In the genomic region with DNA sequence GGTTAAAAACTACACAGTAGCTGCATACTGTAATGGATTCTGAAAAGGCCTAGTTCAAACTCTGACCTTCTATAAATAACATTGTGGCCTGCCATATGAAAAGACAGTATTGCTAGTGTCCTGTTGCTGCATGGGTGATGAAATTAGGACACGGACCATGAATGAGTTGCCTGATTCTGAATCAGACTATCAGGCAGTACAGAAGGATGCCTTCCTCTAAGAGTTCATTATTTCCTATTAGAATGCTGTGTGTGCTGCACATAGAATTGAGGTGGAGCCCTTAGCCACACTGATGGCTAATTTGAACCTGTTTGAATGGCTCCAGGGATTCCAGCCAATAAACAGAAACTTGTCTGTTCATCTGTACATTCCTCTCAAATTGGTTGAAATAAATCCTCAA, we compare ENCODE assay signal across 32 cellular contexts.
"Had no signal": no experiment of that assay in that cellular context is flagged by ENCODE, and none has a peak within 500 bp of the region (broad histone marks: within the 10 kb centered on the region; RNA-seq: fewer than 3 reads in every experiment).

No MANE protein-coding gene starts in this region.

- H3K27me3 Mint-ChIP-seq: activated B cell treated with CpG ODN at 0.5 μM for 24 hours; activated CD4-positive, alpha-beta memory T cell treated with anti-CD3 and anti-CD28 coated beads for 36 hours; activated CD4-positive, alpha-beta T cell treated with anti-CD3 and anti-CD28 coated beads, Interleukin-2, amount 10 ng/mL, durations not matched to agents 24 days and 14 days; activated CD8-positive, alpha-beta T cell treated with anti-CD3 and anti-CD28 coated beads for 36 hours; activated naive CD8-positive, alpha-beta T cell treated with anti-CD3 and anti-CD28 coated beads for 36 hours; activated T-helper 17 cell treated with anti-CD3 and anti-CD28 coated beads, Interleukin-2, amount 50 U/mL, for 72 hours had no signal

- ATAC-seq: activated CD8-positive, alpha-beta T cell treated with anti-CD3 and anti-CD28 coated beads for 36 hours; activated naive CD4-positive, alpha-beta T cell treated with anti-CD3 and anti-CD28 coated beads, Interleukin-2, amount 50 U/mL, for 72 hours; activated T-cell treated with anti-CD3 and anti-CD28 coated beads, Interleukin-2, amount 50 U/mL, for 4 hours; activated T-cell treated with anti-CD3 and anti-CD28 coated beads, Interleukin-2, amount 50 U/mL, for 72 hours; activated T-helper 17 cell treated with anti-CD3 and anti-CD28 coated beads, Interleukin-2, amount 50 U/mL, for 72 hours had no signal

- H3K4me3 Mint-ChIP-seq: activated B cell treated with CpG ODN at 0.5 μM for 24 hours; activated CD4-positive, alpha-beta memory T cell treated with anti-CD3 and anti-CD28 coated beads for 36 hours; activated CD4-positive, alpha-beta T cell treated with anti-CD3 and anti-CD28 coated beads, Interleukin-2, amount 10 ng/mL, durations not matched to agents 24 days and 14 days; activated CD8-positive, alpha-beta T cell treated with anti-CD3 and anti-CD28 coated beads for 36 hours; activated naive CD4-positive, alpha-beta T cell treated with anti-CD3 and anti-CD28 coated beads for 36 hours; activated naive CD8-positive, alpha-beta T cell treated with anti-CD3 and anti-CD28 coated beads for 36 hours; activated T-cell treated with anti-CD3 and anti-CD28 coated beads, Interleukin-2, amount 50 U/mL, for 4 hours; activated T-cell treated with anti-CD3 and anti-CD28 coated beads, Interleukin-2, amount 50 U/mL, for 72 hours; activated T-helper 1 cell treated with anti-CD3 and anti-CD28 coated beads, Interleukin-12 subunit alpha, Interleukin-12 subunit beta, Interleukin-2, Interleukin-4 antibody, amounts not matched to agents 30 ng/mL and 10 ng/mL and 1 ng/mL, durations not matched to agents 14 hours and 24 hours and 36 hours; activated T-helper 17 cell treated with anti-CD3 and anti-CD28 coated beads, Interleukin-2, amount 50 U/mL, for 72 hours; T-helper 1 cell treated with Interleukin-12 subunit alpha and Interleukin-12 subunit beta and Interleukin-4 antibody, amounts not matched to agents 30 μg/mL and 1 μg/mL, for 36 hours; T-helper 2 cell treated with Interferon-gamma antibody and Interleukin-4, amounts not matched to agents 5 μg/mL and 100 μg/mL, for 36 hours had no signal

- H3K36me3 Mint-ChIP-seq: activated CD4-positive, alpha-beta memory T cell treated with anti-CD3 and anti-CD28 coated beads for 36 hours; activated naive CD4-positive, alpha-beta T cell treated with anti-CD3 and anti-CD28 coated beads, Interleukin-2, amount 50 U/mL, for 72 hours; activated naive CD8-positive, alpha-beta T cell treated with anti-CD3 and anti-CD28 coated beads for 36 hours had no signal

- H3K4me3 ChIP-seq: adrenal gland, breast epithelium had no signal

- H3K36me3 ChIP-seq: adrenal gland, brain microvascular endothelial cell, breast epithelium had no signal

- DNase-seq: activated B cell treated with CpG ODN at 0.5 μM for 24 hours; activated CD4-positive, alpha-beta memory T cell treated with anti-CD3 and anti-CD28 coated beads for 36 hours; activated CD4-positive, alpha-beta T cell treated with anti-CD3 and anti-CD28 coated beads for 4 hours; activated CD4-positive, alpha-beta T cell treated with anti-CD3 and anti-CD28 coated beads, Interleukin-2, amount 10 ng/mL, durations not matched to agents 24 days and 14 days; activated CD4-positive, alpha-beta T cell treated with anti-CD3 and anti-CD28 coated beads, Interleukin-2, amount 50 U/mL, for 1 hour; activated CD4-positive, alpha-beta T cell treated with anti-CD3 and anti-CD28 coated beads, Interleukin-2, amount 50 U/mL, for 4 hours; activated CD4-positive, CD25-positive, alpha-beta regulatory T cell treated with anti-CD3 and anti-CD28 coated beads, Interleukin-2, amount 50 U/mL, for 72 hours; activated CD8-positive, alpha-beta memory T cell treated with anti-CD3 and anti-CD28 coated beads, Interleukin-2, amount 50 U/mL, for 4 hours; activated CD8-positive, alpha-beta T cell treated with anti-CD3 and anti-CD28 coated beads for 36 hours; activated effector memory CD4-positive, alpha-beta T cell treated with anti-CD3 and anti-CD28 coated beads, Interleukin-2, amount 50 U/mL, for 16 hours; activated gamma-delta T cell treated with Interleukin-2 at 50 U/mL for 16 hours; activated naive CD4-positive, alpha-beta T cell; activated naive CD4-positive, alpha-beta T cell treated with anti-CD3 and anti-CD28 coated beads for 36 hours; activated naive CD4-positive, alpha-beta T cell treated with anti-CD3 and anti-CD28 coated beads, Interleukin-2, amount 50 U/mL, for 16 hours; activated naive CD8-positive, alpha-beta T cell treated with anti-CD3 and anti-CD28 coated beads for 36 hours; activated T-cell treated with anti-CD3 and anti-CD28 coated beads for 4 hours; activated T-cell treated with anti-CD3 and anti-CD28 coated beads, Interleukin-2, amount 50 U/mL, for 1 hour; activated T-cell treated with anti-CD3 and anti-CD28 coated beads, Interleukin-2, amount 50 U/mL, for 4 hours; activated T-cell treated with anti-CD3 and anti-CD28 coated beads, Interleukin-2, amount 50 U/mL, for 72 hours; adrenal gland; amniotic stem cell; aorta; brain microvascular endothelial cell; central memory CD4-positive, alpha-beta T cell; T-helper 2 cell; T-helper 9 cell had no signal

- H3K27ac Mint-ChIP-seq: activated B cell treated with CpG ODN at 0.5 μM for 24 hours; activated CD4-positive, alpha-beta memory T cell treated with anti-CD3 and anti-CD28 coated beads for 36 hours; activated CD4-positive, alpha-beta T cell treated with anti-CD3 and anti-CD28 coated beads, Interleukin-2, amount 10 ng/mL, durations not matched to agents 24 days and 14 days; activated CD8-positive, alpha-beta T cell treated with anti-CD3 and anti-CD28 coated beads for 36 hours; activated naive CD4-positive, alpha-beta T cell treated with anti-CD3 and anti-CD28 coated beads for 36 hours; activated naive CD4-positive, alpha-beta T cell treated with anti-CD3 and anti-CD28 coated beads, Interleukin-2, amount 50 U/mL, for 72 hours; activated naive CD8-positive, alpha-beta T cell treated with anti-CD3 and anti-CD28 coated beads for 36 hours; activated T-cell treated with anti-CD3 and anti-CD28 coated beads, Interleukin-2, amount 50 U/mL, for 72 hours; activated T-helper 1 cell treated with anti-CD3 and anti-CD28 coated beads, Interleukin-12 subunit alpha, Interleukin-12 subunit beta, Interleukin-2, Interleukin-4 antibody, amounts not matched to agents 30 ng/mL and 10 ng/mL and 1 ng/mL, durations not matched to agents 14 hours and 24 hours and 36 hours; activated T-helper 17 cell treated with anti-CD3 and anti-CD28 coated beads, Interleukin-2, amount 50 U/mL, for 72 hours; T-helper 1 cell treated with Interleukin-12 subunit alpha and Interleukin-12 subunit beta and Interleukin-4 antibody, amounts not matched to agents 30 μg/mL and 1 μg/mL, for 36 hours; T-helper 2 cell treated with Interferon-gamma antibody and Interleukin-4, amounts not matched to agents 5 μg/mL and 100 μg/mL, for 36 hours had no signal

- H3K9me3 Mint-ChIP-seq: activated B cell treated with CpG ODN at 0.5 μM for 24 hours; activated CD4-positive, alpha-beta memory T cell treated with anti-CD3 and anti-CD28 coated beads for 36 hours; activated CD4-positive, alpha-beta T cell treated with anti-CD3 and anti-CD28 coated beads, Interleukin-2, amount 10 ng/mL, durations not matched to agents 24 days and 14 days; activated CD8-positive, alpha-beta T cell treated with anti-CD3 and anti-CD28 coated beads for 36 hours; activated naive CD4-positive, alpha-beta T cell treated with anti-CD3 and anti-CD28 coated beads for 36 hours; activated naive CD4-positive, alpha-beta T cell treated with anti-CD3 and anti-CD28 coated beads, Interleukin-2, amount 50 U/mL, for 72 hours; activated naive CD8-positive, alpha-beta T cell treated with anti-CD3 and anti-CD28 coated beads for 36 hours; activated T-cell treated with anti-CD3 and anti-CD28 coated beads, Interleukin-2, amount 50 U/mL, for 4 hours; activated T-helper 1 cell treated with anti-CD3 and anti-CD28 coated beads, Interleukin-12 subunit alpha, Interleukin-12 subunit beta, Interleukin-2, Interleukin-4 antibody, amounts not matched to agents 30 ng/mL and 10 ng/mL and 1 ng/mL, durations not matched to agents 14 hours and 24 hours and 36 hours; activated T-helper 17 cell treated with anti-CD3 and anti-CD28 coated beads, Interleukin-2, amount 50 U/mL, for 72 hours; T-helper 1 cell treated with Interleukin-12 subunit alpha and Interleukin-12 subunit beta and Interleukin-4 antibody, amounts not matched to agents 30 μg/mL and 1 μg/mL, for 36 hours; T-helper 2 cell treated with Interferon-gamma antibody and Interleukin-4, amounts not matched to agents 5 μg/mL and 100 μg/mL, for 36 hours had no signal

- H3K27me3 ChIP-seq: adrenal gland, brain microvascular endothelial cell, breast epithelium had no signal

- H3K4me1 Mint-ChIP-seq: activated B cell treated with CpG ODN at 0.5 μM for 24 hours; activated CD4-positive, alpha-beta T cell treated with anti-CD3 and anti-CD28 coated beads, Interleukin-2, amount 10 ng/mL, durations not matched to agents 24 days and 14 days; activated naive CD8-positive, alpha-beta T cell treated with anti-CD3 and anti-CD28 coated beads for 36 hours; activated T-helper 17 cell treated with anti-CD3 and anti-CD28 coated beads, Interleukin-2, amount 50 U/mL, for 72 hours had no signal
